ENCODE assay signal across 1 cellular context in the genomic region with DNA sequence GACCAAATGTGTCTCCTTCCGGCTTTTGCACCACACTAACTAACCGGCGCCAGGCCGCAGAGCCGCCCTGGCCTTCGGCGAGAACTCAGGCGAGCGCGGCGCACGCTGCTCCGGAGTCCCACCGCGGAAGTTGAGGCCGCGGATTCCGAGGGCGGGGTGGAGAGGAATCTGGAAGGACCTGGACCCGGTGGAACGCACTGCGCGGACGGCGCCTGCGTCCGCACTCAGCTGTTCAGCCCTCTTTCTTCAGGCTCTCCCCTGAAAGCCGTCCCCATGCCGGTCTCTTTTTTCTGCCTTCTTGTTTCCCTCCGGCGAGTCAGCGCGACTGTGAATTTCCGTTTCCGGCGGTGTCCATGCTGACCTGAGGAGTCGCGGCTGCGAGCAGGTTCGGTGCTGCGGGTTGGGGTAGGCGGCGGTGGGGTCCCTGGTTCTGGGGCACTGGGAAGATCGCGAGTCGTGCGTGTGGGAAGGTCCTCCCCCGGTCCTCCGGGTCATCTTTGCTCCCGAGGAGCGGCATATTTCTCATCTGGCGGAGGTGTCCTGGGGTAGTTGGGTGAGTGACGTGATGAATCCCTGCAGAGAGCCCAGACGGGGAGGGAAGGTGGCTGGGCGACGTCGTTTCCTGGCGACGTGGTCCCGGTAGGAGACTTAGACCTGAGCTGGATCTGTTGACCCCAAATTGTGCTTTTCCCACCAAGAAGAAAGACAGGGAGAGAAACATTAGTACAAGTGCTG.
TF ChIP-seq lines count a peak whose summit lies in the region.

TSS of gene BMS1 (plus strand) at position 350 of the 735 bp plus-strand sequence. CDS start 1,600 bp downstream, outside the sequence.

TF ChIP-seq in K562, 482 proteins besides CTCF, POLR2A, EP300 and RAD21 (continued from another document and continues in another):
- TF ChIP-seq E2F8 (IDR thresholded peaks at IDR 0.05; ENCODE audit: low read depth, partially characterized antibody) (peak; percentile 93), TCF7 (IDR thresholded peaks at IDR 0.05; ENCODE audit: borderline replicate concordance) (peak; percentile 85; the same call in 1 of the 2 replicates), TAF1 (IDR thresholded peaks at IDR 0.05; ENCODE audit: control insufficient read depth, extremely low read depth, insufficient read depth, low read length, severe bottlenecking) (peak; percentile 99), SREBF2 (CRISPR knock-in tag; IDR thresholded peaks at IDR 0.05) (0 out of 2 replicates have a peak, but pooled peaks have one; percentile 57), ZNF830 (CRISPR knock-in tag; IDR thresholded peaks at IDR 0.05) (peak; percentile 92; the same call in 1 of the 2 replicates), ASH1L (IDR thresholded peaks at IDR 0.05; ENCODE audit: borderline replicate concordance, low read depth, partially characterized antibody) (no peak), JUNB (CRISPR knock-in tag; conservative IDR thresholded peaks at IDR 0.05) (no peak), PKNOX1 (IDR thresholded peaks at IDR 0.05) (peak; percentile 92), KLF6 (CRISPR knock-in tag; IDR thresholded peaks at IDR 0.05; ENCODE audit: borderline replicate concordance) (no peak), HDGF (IDR thresholded peaks at IDR 0.05) (no peak), MXI1 (IDR thresholded peaks at IDR 0.05; ENCODE audit: low read depth, low read length) (peak; percentile 91), POU5F1 (IDR thresholded peaks at IDR 0.05; ENCODE audit: borderline replicate concordance, low read depth, low read length, partially characterized antibody) (peak; percentile 26), ZC3H8 (IDR thresholded peaks at IDR 0.05) (no peak), HNRNPUL1 (IDR thresholded peaks at IDR 0.05; ENCODE audit: low read length) (no peak), NCOA6 (IDR thresholded peaks at IDR 0.05) (no peak), HDAC8 (tag; IDR thresholded peaks at IDR 0.05) (peak; percentile 55; the same call in 1 of the 2 replicates), ZFP30 (CRISPR knock-in tag; IDR thresholded peaks at IDR 0.05; ENCODE audit: borderline replicate concordance) (no peak), SP2 (IDR thresholded peaks at IDR 0.05; ENCODE audit: extremely low read depth, low read depth, low read length, poor library complexity, severe bottlenecking) (no peak), ZNF232 (CRISPR knock-in tag; IDR thresholded peaks at IDR 0.05) (0 out of 2 replicates have a peak, but pooled peaks have one; percentile 51), NCOA1 (IDR thresholded peaks at IDR 0.05; ENCODE audit: low read depth) (peak; percentile 100), TAF7 (tag; IDR thresholded peaks at IDR 0.05) (peak; percentile 99), MITF (IDR thresholded peaks at IDR 0.05) (no peak), CBFA2T2 (conservative IDR thresholded peaks at IDR 0.05) (no peak), KDM5B (IDR thresholded peaks at IDR 0.05; ENCODE audit: insufficient replicate concordance, low read depth, low read length) (peak; percentile 92), SMARCC2 (IDR thresholded peaks at IDR 0.05; ENCODE audit: low read depth) (no peak), RBM17 (IDR thresholded peaks at IDR 0.05; ENCODE audit: borderline replicate concordance, low read depth, low read length) (no peak), FOXK2 (conservative IDR thresholded peaks at IDR 0.05 in 1 of 2, IDR thresholded peaks at IDR 0.05 in 1 of 2; ENCODE audit: low read depth in 2 of 2) (peak; percentile 88 to 92), ZNF431 (CRISPR knock-in tag; IDR thresholded peaks at IDR 0.05) (peak; percentile 65; the same call in 1 of the 2 replicates), BRD4 (IDR thresholded peaks at IDR 0.05) (peak; percentile 42; the same call in 1 of the 2 replicates), E2F4 (CRISPR knock-in tag; IDR thresholded peaks at IDR 0.05; ENCODE audit: low read depth) (peak; percentile 74), ARNT (IDR thresholded peaks at IDR 0.05) (peak in 1 of 2 experiments; percentile 82; a peak in 1 of 4 replicates), ZNF23 (CRISPR knock-in tag; IDR thresholded peaks at IDR 0.05) (no peak), TFAP4 (CRISPR knock-in tag; IDR thresholded peaks at IDR 0.05; ENCODE audit: borderline replicate concordance) (peak; percentile 100), CHCHD3 (CRISPR knock-in tag; IDR thresholded peaks at IDR 0.05) (no peak), SETDB1 (IDR thresholded peaks at IDR 0.05; ENCODE audit: low read length) (no peak), NFRKB (IDR thresholded peaks at IDR 0.05; ENCODE audit: low read depth) (peak; percentile 93), HDAC3 (IDR thresholded peaks at IDR 0.05; ENCODE audit: borderline replicate concordance, partially characterized antibody) (no peak), NFATC3 (IDR thresholded peaks at IDR 0.05) (peak; percentile 68; the same call in 1 of the 2 replicates), SAFB (IDR thresholded peaks at IDR 0.05; ENCODE audit: borderline replicate concordance, low read depth, low read length) (no peak)
- TF ChIP-seq, protein P1, sequence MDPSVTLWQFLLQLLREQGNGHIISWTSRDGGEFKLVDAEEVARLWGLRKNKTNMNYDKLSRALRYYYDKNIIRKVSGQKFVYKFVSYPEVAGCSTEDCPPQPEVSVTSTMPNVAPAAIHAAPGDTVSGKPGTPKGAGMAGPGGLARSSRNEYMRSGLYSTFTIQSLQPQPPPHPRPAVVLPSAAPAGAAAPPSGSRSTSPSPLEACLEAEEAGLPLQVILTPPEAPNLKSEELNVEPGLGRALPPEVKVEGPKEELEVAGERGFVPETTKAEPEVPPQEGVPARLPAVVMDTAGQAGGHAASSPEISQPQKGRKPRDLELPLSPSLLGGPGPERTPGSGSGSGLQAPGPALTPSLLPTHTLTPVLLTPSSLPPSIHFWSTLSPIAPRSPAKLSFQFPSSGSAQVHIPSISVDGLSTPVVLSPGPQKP (CRISPR knock-in tag; IDR thresholded peaks at IDR 0.05) = no peak
- TF ChIP-seq, protein P2, sequence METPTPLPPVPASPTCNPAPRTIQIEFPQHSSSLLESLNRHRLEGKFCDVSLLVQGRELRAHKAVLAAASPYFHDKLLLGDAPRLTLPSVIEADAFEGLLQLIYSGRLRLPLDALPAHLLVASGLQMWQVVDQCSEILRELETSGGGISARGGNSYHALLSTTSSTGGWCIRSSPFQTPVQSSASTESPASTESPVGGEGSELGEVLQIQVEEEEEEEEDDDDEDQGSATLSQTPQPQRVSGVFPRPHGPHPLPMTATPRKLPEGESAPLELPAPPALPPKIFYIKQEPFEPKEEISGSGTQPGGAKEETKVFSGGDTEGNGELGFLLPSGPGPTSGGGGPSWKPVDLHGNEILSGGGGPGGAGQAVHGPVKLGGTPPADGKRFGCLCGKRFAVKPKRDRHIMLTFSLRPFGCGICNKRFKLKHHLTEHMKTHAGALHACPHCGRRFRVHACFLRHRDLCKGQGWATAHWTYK (CRISPR knock-in tag; IDR thresholded peaks at IDR 0.05) = 0 out of 2 replicates have a peak, but pooled peaks have one; percentile 40
- TF ChIP-seq, protein P3, sequence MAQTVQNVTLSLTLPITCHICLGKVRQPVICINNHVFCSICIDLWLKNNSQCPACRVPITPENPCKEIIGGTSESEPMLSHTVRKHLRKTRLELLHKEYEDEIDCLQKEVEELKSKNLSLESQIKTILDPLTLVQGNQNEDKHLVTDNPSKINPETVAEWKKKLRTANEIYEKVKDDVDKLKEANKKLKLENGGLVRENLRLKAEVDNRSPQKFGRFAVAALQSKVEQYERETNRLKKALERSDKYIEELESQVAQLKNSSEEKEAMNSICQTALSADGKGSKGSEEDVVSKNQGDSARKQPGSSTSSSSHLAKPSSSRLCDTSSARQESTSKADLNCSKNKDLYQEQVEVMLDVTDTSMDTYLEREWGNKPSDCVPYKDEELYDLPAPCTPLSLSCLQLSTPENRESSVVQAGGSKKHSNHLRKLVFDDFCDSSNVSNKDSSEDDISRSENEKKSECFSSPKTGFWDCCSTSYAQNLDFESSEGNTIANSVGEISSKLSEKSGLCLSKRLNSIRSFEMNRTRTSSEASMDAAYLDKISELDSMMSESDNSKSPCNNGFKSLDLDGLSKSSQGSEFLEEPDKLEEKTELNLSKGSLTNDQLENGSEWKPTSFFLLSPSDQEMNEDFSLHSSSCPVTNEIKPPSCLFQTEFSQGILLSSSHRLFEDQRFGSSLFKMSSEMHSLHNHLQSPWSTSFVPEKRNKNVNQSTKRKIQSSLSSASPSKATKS (CRISPR knock-in tag; IDR thresholded peaks at IDR 0.05) = no peak
- TF ChIP-seq, protein P4, sequence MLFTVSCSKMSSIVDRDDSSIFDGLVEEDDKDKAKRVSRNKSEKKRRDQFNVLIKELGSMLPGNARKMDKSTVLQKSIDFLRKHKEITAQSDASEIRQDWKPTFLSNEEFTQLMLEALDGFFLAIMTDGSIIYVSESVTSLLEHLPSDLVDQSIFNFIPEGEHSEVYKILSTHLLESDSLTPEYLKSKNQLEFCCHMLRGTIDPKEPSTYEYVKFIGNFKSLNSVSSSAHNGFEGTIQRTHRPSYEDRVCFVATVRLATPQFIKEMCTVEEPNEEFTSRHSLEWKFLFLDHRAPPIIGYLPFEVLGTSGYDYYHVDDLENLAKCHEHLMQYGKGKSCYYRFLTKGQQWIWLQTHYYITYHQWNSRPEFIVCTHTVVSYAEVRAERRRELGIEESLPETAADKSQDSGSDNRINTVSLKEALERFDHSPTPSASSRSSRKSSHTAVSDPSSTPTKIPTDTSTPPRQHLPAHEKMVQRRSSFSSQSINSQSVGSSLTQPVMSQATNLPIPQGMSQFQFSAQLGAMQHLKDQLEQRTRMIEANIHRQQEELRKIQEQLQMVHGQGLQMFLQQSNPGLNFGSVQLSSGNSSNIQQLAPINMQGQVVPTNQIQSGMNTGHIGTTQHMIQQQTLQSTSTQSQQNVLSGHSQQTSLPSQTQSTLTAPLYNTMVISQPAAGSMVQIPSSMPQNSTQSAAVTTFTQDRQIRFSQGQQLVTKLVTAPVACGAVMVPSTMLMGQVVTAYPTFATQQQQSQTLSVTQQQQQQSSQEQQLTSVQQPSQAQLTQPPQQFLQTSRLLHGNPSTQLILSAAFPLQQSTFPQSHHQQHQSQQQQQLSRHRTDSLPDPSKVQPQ (CRISPR knock-in tag; IDR thresholded peaks at IDR 0.05; ENCODE audit: borderline replicate concordance) = no peak
- TF ChIP-seq, protein P5, sequence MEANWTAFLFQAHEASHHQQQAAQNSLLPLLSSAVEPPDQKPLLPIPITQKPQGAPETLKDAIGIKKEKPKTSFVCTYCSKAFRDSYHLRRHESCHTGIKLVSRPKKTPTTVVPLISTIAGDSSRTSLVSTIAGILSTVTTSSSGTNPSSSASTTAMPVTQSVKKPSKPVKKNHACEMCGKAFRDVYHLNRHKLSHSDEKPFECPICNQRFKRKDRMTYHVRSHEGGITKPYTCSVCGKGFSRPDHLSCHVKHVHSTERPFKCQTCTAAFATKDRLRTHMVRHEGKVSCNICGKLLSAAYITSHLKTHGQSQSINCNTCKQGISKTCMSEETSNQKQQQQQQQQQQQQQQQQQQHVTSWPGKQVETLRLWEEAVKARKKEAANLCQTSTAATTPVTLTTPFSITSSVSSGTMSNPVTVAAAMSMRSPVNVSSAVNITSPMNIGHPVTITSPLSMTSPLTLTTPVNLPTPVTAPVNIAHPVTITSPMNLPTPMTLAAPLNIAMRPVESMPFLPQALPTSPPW (CRISPR knock-in tag; IDR thresholded peaks at IDR 0.05) = peak; percentile 80
